ENCODE assay signal across 1 cellular context in the genomic region with DNA sequence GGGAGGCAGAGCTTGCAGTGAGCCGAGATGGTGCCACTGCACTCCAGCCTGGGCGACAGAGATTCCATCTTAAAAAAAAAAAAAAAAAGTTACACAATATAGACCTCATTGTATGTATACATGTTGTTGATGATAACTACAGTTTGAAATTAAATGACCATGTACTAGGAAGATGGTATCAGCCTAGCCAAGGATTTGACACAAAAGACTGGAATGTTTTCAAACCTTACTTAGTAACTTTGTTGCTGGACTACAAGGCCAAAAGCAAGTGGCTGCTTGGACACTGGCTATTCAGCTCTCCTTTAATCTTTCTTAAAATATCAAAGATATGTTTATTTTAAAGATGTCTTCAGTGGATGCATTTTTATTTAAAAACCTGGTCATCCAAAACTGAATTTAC.
TF ChIP-seq lines count a peak whose summit lies in the region.

No MANE protein-coding gene starts in this region.

TF ChIP-seq in GM12878, 131 proteins besides CTCF, POLR2A, EP300 and RAD21 (continued from another document):
- TF ChIP-seq, protein P1, sequence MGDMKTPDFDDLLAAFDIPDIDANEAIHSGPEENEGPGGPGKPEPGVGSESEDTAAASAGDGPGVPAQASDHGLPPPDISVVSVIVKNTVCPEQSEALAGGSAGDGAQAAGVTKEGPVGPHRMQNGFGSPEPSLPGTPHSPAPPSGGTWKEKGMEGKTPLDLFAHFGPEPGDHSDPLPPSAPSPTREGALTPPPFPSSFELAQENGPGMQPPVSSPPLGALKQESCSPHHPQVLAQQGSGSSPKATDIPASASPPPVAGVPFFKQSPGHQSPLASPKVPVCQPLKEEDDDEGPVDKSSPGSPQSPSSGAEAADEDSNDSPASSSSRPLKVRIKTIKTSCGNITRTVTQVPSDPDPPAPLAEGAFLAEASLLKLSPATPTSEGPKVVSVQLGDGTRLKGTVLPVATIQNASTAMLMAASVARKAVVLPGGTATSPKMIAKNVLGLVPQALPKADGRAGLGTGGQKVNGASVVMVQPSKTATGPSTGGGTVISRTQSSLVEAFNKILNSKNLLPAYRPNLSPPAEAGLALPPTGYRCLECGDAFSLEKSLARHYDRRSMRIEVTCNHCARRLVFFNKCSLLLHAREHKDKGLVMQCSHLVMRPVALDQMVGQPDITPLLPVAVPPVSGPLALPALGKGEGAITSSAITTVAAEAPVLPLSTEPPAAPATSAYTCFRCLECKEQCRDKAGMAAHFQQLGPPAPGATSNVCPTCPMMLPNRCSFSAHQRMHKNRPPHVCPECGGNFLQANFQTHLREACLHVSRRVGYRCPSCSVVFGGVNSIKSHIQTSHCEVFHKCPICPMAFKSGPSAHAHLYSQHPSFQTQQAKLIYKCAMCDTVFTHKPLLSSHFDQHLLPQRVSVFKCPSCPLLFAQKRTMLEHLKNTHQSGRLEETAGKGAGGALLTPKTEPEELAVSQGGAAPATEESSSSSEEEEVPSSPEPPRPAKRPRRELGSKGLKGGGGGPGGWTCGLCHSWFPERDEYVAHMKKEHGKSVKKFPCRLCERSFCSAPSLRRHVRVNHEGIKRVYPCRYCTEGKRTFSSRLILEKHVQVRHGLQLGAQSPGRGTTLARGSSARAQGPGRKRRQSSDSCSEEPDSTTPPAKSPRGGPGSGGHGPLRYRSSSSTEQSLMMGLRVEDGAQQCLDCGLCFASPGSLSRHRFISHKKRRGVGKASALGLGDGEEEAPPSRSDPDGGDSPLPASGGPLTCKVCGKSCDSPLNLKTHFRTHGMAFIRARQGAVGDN (IDR thresholded peaks at IDR 0.05): no peak
- TF ChIP-seq, protein P2, sequence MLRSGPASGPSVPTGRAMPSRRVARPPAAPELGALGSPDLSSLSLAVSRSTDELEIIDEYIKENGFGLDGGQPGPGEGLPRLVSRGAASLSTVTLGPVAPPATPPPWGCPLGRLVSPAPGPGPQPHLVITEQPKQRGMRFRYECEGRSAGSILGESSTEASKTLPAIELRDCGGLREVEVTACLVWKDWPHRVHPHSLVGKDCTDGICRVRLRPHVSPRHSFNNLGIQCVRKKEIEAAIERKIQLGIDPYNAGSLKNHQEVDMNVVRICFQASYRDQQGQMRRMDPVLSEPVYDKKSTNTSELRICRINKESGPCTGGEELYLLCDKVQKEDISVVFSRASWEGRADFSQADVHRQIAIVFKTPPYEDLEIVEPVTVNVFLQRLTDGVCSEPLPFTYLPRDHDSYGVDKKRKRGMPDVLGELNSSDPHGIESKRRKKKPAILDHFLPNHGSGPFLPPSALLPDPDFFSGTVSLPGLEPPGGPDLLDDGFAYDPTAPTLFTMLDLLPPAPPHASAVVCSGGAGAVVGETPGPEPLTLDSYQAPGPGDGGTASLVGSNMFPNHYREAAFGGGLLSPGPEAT (IDR thresholded peaks at IDR 0.05; ENCODE audit: low read depth): no peak
- TF ChIP-seq RCOR1 (conservative IDR thresholded peaks at IDR 0.05; ENCODE audit: low read depth, low read length): no peak
- TF ChIP-seq, protein P3, sequence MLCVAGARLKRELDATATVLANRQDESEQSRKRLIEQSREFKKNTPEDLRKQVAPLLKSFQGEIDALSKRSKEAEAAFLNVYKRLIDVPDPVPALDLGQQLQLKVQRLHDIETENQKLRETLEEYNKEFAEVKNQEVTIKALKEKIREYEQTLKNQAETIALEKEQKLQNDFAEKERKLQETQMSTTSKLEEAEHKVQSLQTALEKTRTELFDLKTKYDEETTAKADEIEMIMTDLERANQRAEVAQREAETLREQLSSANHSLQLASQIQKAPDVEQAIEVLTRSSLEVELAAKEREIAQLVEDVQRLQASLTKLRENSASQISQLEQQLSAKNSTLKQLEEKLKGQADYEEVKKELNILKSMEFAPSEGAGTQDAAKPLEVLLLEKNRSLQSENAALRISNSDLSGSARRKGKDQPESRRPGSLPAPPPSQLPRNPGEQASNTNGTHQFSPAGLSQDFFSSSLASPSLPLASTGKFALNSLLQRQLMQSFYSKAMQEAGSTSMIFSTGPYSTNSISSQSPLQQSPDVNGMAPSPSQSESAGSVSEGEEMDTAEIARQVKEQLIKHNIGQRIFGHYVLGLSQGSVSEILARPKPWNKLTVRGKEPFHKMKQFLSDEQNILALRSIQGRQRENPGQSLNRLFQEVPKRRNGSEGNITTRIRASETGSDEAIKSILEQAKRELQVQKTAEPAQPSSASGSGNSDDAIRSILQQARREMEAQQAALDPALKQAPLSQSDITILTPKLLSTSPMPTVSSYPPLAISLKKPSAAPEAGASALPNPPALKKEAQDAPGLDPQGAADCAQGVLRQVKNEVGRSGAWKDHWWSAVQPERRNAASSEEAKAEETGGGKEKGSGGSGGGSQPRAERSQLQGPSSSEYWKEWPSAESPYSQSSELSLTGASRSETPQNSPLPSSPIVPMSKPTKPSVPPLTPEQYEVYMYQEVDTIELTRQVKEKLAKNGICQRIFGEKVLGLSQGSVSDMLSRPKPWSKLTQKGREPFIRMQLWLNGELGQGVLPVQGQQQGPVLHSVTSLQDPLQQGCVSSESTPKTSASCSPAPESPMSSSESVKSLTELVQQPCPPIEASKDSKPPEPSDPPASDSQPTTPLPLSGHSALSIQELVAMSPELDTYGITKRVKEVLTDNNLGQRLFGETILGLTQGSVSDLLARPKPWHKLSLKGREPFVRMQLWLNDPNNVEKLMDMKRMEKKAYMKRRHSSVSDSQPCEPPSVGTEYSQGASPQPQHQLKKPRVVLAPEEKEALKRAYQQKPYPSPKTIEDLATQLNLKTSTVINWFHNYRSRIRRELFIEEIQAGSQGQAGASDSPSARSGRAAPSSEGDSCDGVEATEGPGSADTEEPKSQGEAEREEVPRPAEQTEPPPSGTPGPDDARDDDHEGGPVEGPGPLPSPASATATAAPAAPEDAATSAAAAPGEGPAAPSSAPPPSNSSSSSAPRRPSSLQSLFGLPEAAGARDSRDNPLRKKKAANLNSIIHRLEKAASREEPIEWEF (IDR thresholded peaks at IDR 0.05; ENCODE audit: insufficient replicate concordance, low read depth, low read length): no peak
- no peak for TF ChIP-seq RAD51 (IDR thresholded peaks at IDR 0.05)
- TF ChIP-seq CBFB (IDR thresholded peaks at IDR 0.05; ENCODE audit: low read depth): no peak
- TF ChIP-seq TCF12 (IDR thresholded peaks at IDR 0.05; ENCODE audit: low read depth, low read length): no peak
- TF ChIP-seq, protein P4, sequence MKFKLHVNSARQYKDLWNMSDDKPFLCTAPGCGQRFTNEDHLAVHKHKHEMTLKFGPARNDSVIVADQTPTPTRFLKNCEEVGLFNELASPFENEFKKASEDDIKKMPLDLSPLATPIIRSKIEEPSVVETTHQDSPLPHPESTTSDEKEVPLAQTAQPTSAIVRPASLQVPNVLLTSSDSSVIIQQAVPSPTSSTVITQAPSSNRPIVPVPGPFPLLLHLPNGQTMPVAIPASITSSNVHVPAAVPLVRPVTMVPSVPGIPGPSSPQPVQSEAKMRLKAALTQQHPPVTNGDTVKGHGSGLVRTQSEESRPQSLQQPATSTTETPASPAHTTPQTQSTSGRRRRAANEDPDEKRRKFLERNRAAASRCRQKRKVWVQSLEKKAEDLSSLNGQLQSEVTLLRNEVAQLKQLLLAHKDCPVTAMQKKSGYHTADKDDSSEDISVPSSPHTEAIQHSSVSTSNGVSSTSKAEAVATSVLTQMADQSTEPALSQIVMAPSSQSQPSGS (IDR thresholded peaks at IDR 0.05; ENCODE audit: low read length): no peak
- no peak for TF ChIP-seq FOXK2 (IDR thresholded peaks at IDR 0.05)
- TF ChIP-seq YBX1 (IDR thresholded peaks at IDR 0.05): no peak
- no peak for TF ChIP-seq EZH2 (IDR thresholded peaks at IDR 0.05; ENCODE audit: borderline replicate concordance, control insufficient read depth, low read depth, low read length)
